In genomic region chr11:134528453-134528852, GRCh38 we compare ENCODE assay signal across 10 cellular contexts.
"Had no signal": no experiment of that assay in that cellular context is flagged by ENCODE, and none has a peak within 500 bp of the region (broad histone marks: within the 10 kb centered on the region; RNA-seq: fewer than 3 reads in every experiment).

No MANE protein-coding gene starts in this region.

- H3K27ac ChIP-seq: parathyroid adenoma had no signal

- H3K4me1 ChIP-seq: parathyroid adenoma had no signal

- H3K9ac ChIP-seq: parathyroid adenoma had no signal

- FAIRE-seq: endometrium, small intestine had no signal

- DNase-seq: activated CD4-positive, alpha-beta T cell treated with anti-CD3 and anti-CD28 coated beads for 4 hours; amygdala; left cardiac atrium; mammary epithelial cell; retina; small intestine; T-helper 9 cell; trophoblast cell had no signal
